ENCODE assay signal across 20 cellular contexts in genomic region chr2:139720056-139720455, GRCh38.
DNase-seq lines count a peak whose midpoint lies in the region; ATAC-seq and TF ChIP-seq lines count a peak whose summit lies in the region.
"Had no signal": no experiment of that assay in that cellular context is flagged by ENCODE, and none has a peak within 500 bp of the region (broad histone marks: within the 10 kb centered on the region; RNA-seq: fewer than 3 reads in every experiment).

No MANE protein-coding gene starts in this region.

- no peak overlapping the region for H3K27ac Mint-ChIP-seq in GM23338
- H3K27ac Mint-ChIP-seq in activated naive CD8-positive, alpha-beta T cell treated with anti-CD3 and anti-CD28 coated beads, Interleukin-2, amount 50 U/mL, for 24 hours = no peak overlapping the region
- H3K27ac Mint-ChIP-seq: CD14-positive monocyte; CD4-positive, alpha-beta memory T cell; CD4-positive, CD25-positive, alpha-beta regulatory T cell had no signal

- no peak overlapping the region for H3K27ac ChIP-seq in GM23338 (ENCODE audit: low read depth)
- H3K27ac ChIP-seq in cingulate gyrus (ENCODE audit: low read depth, low read length) = peak overlapping the region; percentile 51
- H3K27ac ChIP-seq: BLaER1 had no signal

- H3K4me2 ChIP-seq in GM23338 = no peak overlapping the region
- H3K4me2 ChIP-seq: BLaER1 had no signal

- H3K4me1 ChIP-seq in GM23338 (ENCODE audit: insufficient read depth) = peaks cover 36% of the 10 kb centered on the region
- H3K4me1 ChIP-seq: BE2C, BLaER1, Caco-2 had no signal

- peaks cover 3% of the 10 kb centered on the region for H3K27me3 Mint-ChIP-seq in GM23338 (ENCODE audit: insufficient read depth, low read depth, poor library complexity)
- no peaks in the 10 kb centered on the region for H3K27me3 Mint-ChIP-seq in activated naive CD8-positive, alpha-beta T cell treated with anti-CD3 and anti-CD28 coated beads, Interleukin-2, amount 50 U/mL, for 24 hours
- H3K27me3 Mint-ChIP-seq: CD4-positive, alpha-beta memory T cell; CD4-positive, CD25-positive, alpha-beta regulatory T cell had no signal

- no peaks in the 10 kb centered on the region for H4K20me1 ChIP-seq in GM23338 (replicated peaks; ENCODE audit: insufficient read depth)
- H4K20me1 ChIP-seq: BLaER1 had no signal

- H2AFZ ChIP-seq in GM23338 = peak overlapping the region; percentile 25; the same call in 1 of the 2 replicates

- no peak for ATAC-seq in GM23338
- no peak for ATAC-seq in activated naive CD8-positive, alpha-beta T cell treated with anti-CD3 and anti-CD28 coated beads, Interleukin-2, amount 50 U/mL, for 24 hours
- ATAC-seq: GM12878 had no signal

- H3F3A ChIP-seq in GM23338 (replicated peaks; ENCODE audit: low read depth) = no peaks in the 10 kb centered on the region

- H3K4me1 Mint-ChIP-seq in GM23338 = peaks cover 50% of the 10 kb centered on the region
- H3K4me1 Mint-ChIP-seq in activated naive CD8-positive, alpha-beta T cell treated with anti-CD3 and anti-CD28 coated beads, Interleukin-2, amount 50 U/mL, for 24 hours = no peaks in the 10 kb centered on the region
- H3K4me1 Mint-ChIP-seq: CD14-positive monocyte; CD4-positive, alpha-beta memory T cell; CD4-positive, CD25-positive, alpha-beta regulatory T cell had no signal

- no peaks in the 10 kb centered on the region for H3K36me3 ChIP-seq in GM23338 (ENCODE audit: insufficient read depth)
- H3K36me3 ChIP-seq: BE2C, BLaER1 had no signal

- peaks cover 6% of the 10 kb centered on the region; the same call in 1 of the 2 replicates for H3K9me2 ChIP-seq in GM23338 (ENCODE audit: insufficient read depth)

- no peak overlapping the region for H3K4me3 ChIP-seq in GM23338
- H3K4me3 ChIP-seq: BLaER1, GM12878 had no signal

- no peaks in the 10 kb centered on the region for H3K27me3 ChIP-seq in GM23338 (ENCODE audit: insufficient read depth)
- H3K27me3 ChIP-seq: BE2C, BLaER1 had no signal

- H3K36me3 Mint-ChIP-seq in GM23338 (ENCODE audit: low read depth) = no peaks in the 10 kb centered on the region
- H3K36me3 Mint-ChIP-seq in activated naive CD8-positive, alpha-beta T cell treated with anti-CD3 and anti-CD28 coated beads, Interleukin-2, amount 50 U/mL, for 24 hours (ENCODE audit: low read depth) = no peaks in the 10 kb centered on the region
- H3K36me3 Mint-ChIP-seq: CD14-positive monocyte; CD4-positive, alpha-beta memory T cell; CD4-positive, CD25-positive, alpha-beta regulatory T cell had no signal

- peak; percentile 58 for DNase-seq in G401 (ENCODE audit: low spot score)
- DNase-seq in GM23338 (ENCODE audit: low spot score) = no peak
- DNase-seq in cerebellar cortex (ENCODE audit: low spot score) = peak; percentile 39
- no peak for DNase-seq in activated naive CD8-positive, alpha-beta T cell treated with anti-CD3 and anti-CD28 coated beads, Interleukin-2, amount 50 U/mL, for 24 hours
- no peak for DNase-seq in NCI-H1436 (lab: John Stamatoyannopoulos, UW)
- no peak for DNase-seq in NCI-H2081 treated with DMSO at 0.1 percent for 48 hours (lab: John Stamatoyannopoulos, UW)
- no peak for DNase-seq in midbrain (lab: John Stamatoyannopoulos, UW)
- DNase-seq: 8988T; ACHN; BE2C; Caco-2; Calu3; CD4-positive, alpha-beta memory T cell; CD4-positive, CD25-positive, alpha-beta regulatory T cell; DMS79 treated with DMSO at 0.1 percent for 48 hours; GDM1 had no signal

- in situ Hi-C loops in G401 (cut with HindIII; ENCODE audit: low sequenced_read_pairs) = no loop called here

- no peaks in the 10 kb centered on the region for H3K79me2 ChIP-seq in GM23338 (replicated peaks; ENCODE audit: insufficient read depth)

- H3K4me3 Mint-ChIP-seq in GM23338 = no peak overlapping the region
- H3K4me3 Mint-ChIP-seq in activated naive CD8-positive, alpha-beta T cell treated with anti-CD3 and anti-CD28 coated beads, Interleukin-2, amount 50 U/mL, for 24 hours = no peak overlapping the region
- H3K4me3 Mint-ChIP-seq: CD14-positive monocyte; CD4-positive, alpha-beta memory T cell; CD4-positive, CD25-positive, alpha-beta regulatory T cell had no signal

- H3K9me3 Mint-ChIP-seq in GM23338 = no peaks in the 10 kb centered on the region
- H3K9me3 Mint-ChIP-seq in activated naive CD8-positive, alpha-beta T cell treated with anti-CD3 and anti-CD28 coated beads, Interleukin-2, amount 50 U/mL, for 24 hours = peaks cover 32% of the 10 kb centered on the region

- no peak for TF ChIP-seq CTCF in GM23338 (conservative IDR thresholded peaks at IDR 0.05; ENCODE audit: low read depth in 2 of 2)

TF ChIP-seq in GM23338, 12 proteins besides CTCF, POLR2A, EP300 and RAD21:
- TF ChIP-seq JUNB (IDR thresholded peaks at IDR 0.05; ENCODE audit: unreplicated experiment) = no peak
- TF ChIP-seq NANOG (IDR thresholded peaks at IDR 0.05; ENCODE audit: borderline replicate concordance) = no peak
- no peak for TF ChIP-seq STAT1 (IDR thresholded peaks at IDR 0.05; ENCODE audit: unreplicated experiment)
- TF ChIP-seq CREB1 (CRISPR knock-in tag; IDR thresholded peaks at IDR 0.05; ENCODE audit: low read depth) = no peak
- TF ChIP-seq ETS1 (IDR thresholded peaks at IDR 0.05) = no peak
- no peak for TF ChIP-seq POLR2AphosphoS5 (IDR thresholded peaks at IDR 0.05; ENCODE audit: low read depth)
- no peak for TF ChIP-seq REST (IDR thresholded peaks at IDR 0.05; ENCODE audit: unreplicated experiment)
- TF ChIP-seq EZH2phosphoT487 (IDR thresholded peaks at IDR 0.05; ENCODE audit: unreplicated experiment) = no peak
- TF ChIP-seq ZNF114 (CRISPR knock-in tag; IDR thresholded peaks at IDR 0.05) = no peak

Comparison
In these comparisons a context has a peak if more than half of its experiments do, and no peak if none do; other contexts are left out.
1. DNase-seq: peak in G401 (single experiment) and cerebellar cortex (single experiment); none in GM23338 (single experiment), activated naive CD8-positive, alpha-beta T cell treated with anti-CD3 and anti-CD28 coated beads, Interleukin-2, amount 50 U/mL, for 24 hours (single experiment), NCI-H1436 (single experiment), NCI-H2081 treated with DMSO at 0.1 percent for 48 hours (single experiment) and midbrain (single experiment).